In the genomic region with DNA sequence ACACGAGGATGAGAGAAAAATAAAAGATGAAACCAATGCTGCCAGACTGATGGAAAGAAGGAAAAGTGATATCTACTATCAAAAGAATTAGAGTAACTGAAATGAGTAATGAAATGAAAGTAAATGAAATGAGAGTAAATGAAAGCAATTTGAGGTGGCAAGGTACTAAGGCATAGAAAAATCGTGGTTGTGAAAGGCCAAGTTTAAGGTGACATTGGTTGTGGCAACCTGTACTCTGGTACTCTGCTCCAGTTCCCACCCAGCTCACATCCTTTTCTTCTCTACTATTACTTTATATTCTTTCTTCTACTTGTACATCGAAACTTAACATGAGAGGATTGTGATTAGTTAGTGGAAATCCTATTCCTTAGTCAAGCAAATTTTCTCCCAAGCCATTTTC, we compare ENCODE assay signal across 15 cellular contexts. TPM values are rescaled to one million over a fixed set of nuclear protein-coding genes. Genes with fewer than 3 reads are reported as not detected.
DNase-seq lines count a peak whose midpoint lies in the region; ATAC-seq and TF ChIP-seq lines count a peak whose summit lies in the region.
"Had no signal": no experiment of that assay in that cellular context is flagged by ENCODE, and none has a peak within 500 bp of the region (broad histone marks: within the 10 kb centered on the region; RNA-seq: fewer than 3 reads in every experiment).

No MANE protein-coding gene starts in this region.

- WGBS in esophagus muscularis mucosa = 92% methylated on average over 3 of the region's 3 CpGs

- peak overlapping the region; percentile 77 for H3K27ac Mint-ChIP-seq in activated T-cell treated with anti-CD3 and anti-CD28 coated beads, Interleukin-2, amount 50 U/mL, for 72 hours
- H3K27ac Mint-ChIP-seq in CD8-positive, alpha-beta T cell = peak overlapping the region; percentile 37
- no peak overlapping the region for H3K27ac Mint-ChIP-seq in activated T-helper 17 cell treated with anti-CD3 and anti-CD28 coated beads, Interleukin-2, amount 50 U/mL, for 72 hours
- no peak overlapping the region for H3K27ac Mint-ChIP-seq in stimulated activated effector memory CD8-positive, alpha-beta T cell treated with anti-CD3 and anti-CD28 coated beads, Interleukin-12 subunit alpha, Interleukin-12 subunit beta, amount 100 ng/mL, for 72 hours
- H3K27ac Mint-ChIP-seq in Calu3 (ENCODE audit: unreplicated experiment) = no peak overlapping the region
- H3K27ac Mint-ChIP-seq: B cell had no signal

- TF ChIP-seq CTCF in CD8-positive, alpha-beta T cell (IDR thresholded peaks at IDR 0.05) = no peak
- no peak for TF ChIP-seq CTCF in Calu3 (IDR thresholded peaks at IDR 0.05; ENCODE audit: unreplicated experiment)
- TF ChIP-seq CTCF in esophagus muscularis mucosa (IDR thresholded peaks at IDR 0.05) = no peak

- H3K27me3 ChIP-seq in CD8-positive, alpha-beta T cell (ENCODE audit: insufficient read depth, low read length) = no peaks in the 10 kb centered on the region
- no peaks in the 10 kb centered on the region for H3K27me3 ChIP-seq in esophagus muscularis mucosa
- H3K27me3 ChIP-seq: BLaER1 treated with 17β-estradiol and CSF1 and Interleukin-3, amounts not matched to agents 10 nM and 100 nM had no signal

- TF ChIP-seq POLR2A in esophagus muscularis mucosa (IDR thresholded peaks at IDR 0.05; ENCODE audit: low read depth) = no peak

- ATAC-seq in activated T-cell treated with anti-CD3 and anti-CD28 coated beads, Interleukin-2, amount 50 U/mL, for 72 hours (replicated peaks in 1 of 2) = peak in 1 of 2 donors; percentile 40
- ATAC-seq in CD8-positive, alpha-beta T cell = no peak
- peak; percentile 81 for ATAC-seq in activated T-helper 17 cell treated with anti-CD3 and anti-CD28 coated beads, Interleukin-2, amount 50 U/mL, for 72 hours (replicated peaks)
- peak; percentile 58 for ATAC-seq in stimulated activated effector memory CD8-positive, alpha-beta T cell treated with anti-CD3 and anti-CD28 coated beads, Interleukin-12 subunit alpha, Interleukin-12 subunit beta, amount 100 ng/mL, for 72 hours

- intact Hi-C loops in CD8-positive, alpha-beta T cell (cut with DNase I, micrococcal nuclease) = no loop called here
- intact Hi-C loops in Calu3 (cut with micrococcal nuclease; ENCODE audit: unreplicated experiment) (no loop called here), esophagus muscularis mucosa (cut with DNase I) (no loop called here)

- peak overlapping the region in 1 of 2 donors; percentile 43 for H3K4me3 Mint-ChIP-seq in activated T-cell treated with anti-CD3 and anti-CD28 coated beads, Interleukin-2, amount 50 U/mL, for 72 hours
- H3K4me3 Mint-ChIP-seq in CD8-positive, alpha-beta T cell = no peak overlapping the region
- H3K4me3 Mint-ChIP-seq in activated T-helper 17 cell treated with anti-CD3 and anti-CD28 coated beads, Interleukin-2, amount 50 U/mL, for 72 hours = no peak overlapping the region
- H3K4me3 Mint-ChIP-seq in stimulated activated effector memory CD8-positive, alpha-beta T cell treated with anti-CD3 and anti-CD28 coated beads, Interleukin-12 subunit alpha, Interleukin-12 subunit beta, amount 100 ng/mL, for 72 hours = no peak overlapping the region
- H3K4me3 Mint-ChIP-seq in Calu3 (ENCODE audit: low read depth, unreplicated experiment) = no peak overlapping the region
- H3K4me3 Mint-ChIP-seq: B cell; CD8-positive, alpha-beta memory T cell; IgD-negative memory B cell had no signal

- H3K4me1 ChIP-seq in CD8-positive, alpha-beta T cell (ENCODE audit: insufficient read depth, low read length) = no peaks in the 10 kb centered on the region
- peaks cover 0 to 8% (median 0%) of the 10 kb centered on the region in 4 donors for H3K4me1 ChIP-seq in esophagus muscularis mucosa
- H3K4me1 ChIP-seq: HAP-1 had no signal

- H3K36me3 Mint-ChIP-seq in activated T-cell treated with anti-CD3 and anti-CD28 coated beads, Interleukin-2, amount 50 U/mL, for 72 hours (ENCODE audit: insufficient read depth in 2 of 2) = peaks cover 49 to 72% of the 10 kb centered on the region in 2 donors
- peaks cover 76% of the 10 kb centered on the region for H3K36me3 Mint-ChIP-seq in CD8-positive, alpha-beta T cell
- peaks cover 79% of the 10 kb centered on the region for H3K36me3 Mint-ChIP-seq in activated T-helper 17 cell treated with anti-CD3 and anti-CD28 coated beads, Interleukin-2, amount 50 U/mL, for 72 hours (ENCODE audit: low read depth)
- peaks cover 18% of the 10 kb centered on the region for H3K36me3 Mint-ChIP-seq in stimulated activated effector memory CD8-positive, alpha-beta T cell treated with anti-CD3 and anti-CD28 coated beads, Interleukin-12 subunit alpha, Interleukin-12 subunit beta, amount 100 ng/mL, for 72 hours
- H3K36me3 Mint-ChIP-seq in Calu3 (ENCODE audit: insufficient read depth, unreplicated experiment) = peaks cover 6% of the 10 kb centered on the region

- H3K4me3 ChIP-seq in CD8-positive, alpha-beta T cell (ENCODE audit: low read depth, low read length) = no peak overlapping the region
- H3K4me3 ChIP-seq in esophagus muscularis mucosa = no peak overlapping the region
- H3K4me3 ChIP-seq: GM23248, HAP-1 had no signal

- H3K36me3 ChIP-seq in CD8-positive, alpha-beta T cell (ENCODE audit: insufficient read depth, low read length) = peaks cover 4% of the 10 kb centered on the region
- peaks cover 0 to 27% (median 4%) of the 10 kb centered on the region in 4 donors for H3K36me3 ChIP-seq in esophagus muscularis mucosa

- peaks cover 13 to 19% of the 10 kb centered on the region in 2 donors for H3K9me3 Mint-ChIP-seq in activated T-cell treated with anti-CD3 and anti-CD28 coated beads, Interleukin-2, amount 50 U/mL, for 72 hours
- peaks cover 31% of the 10 kb centered on the region for H3K9me3 Mint-ChIP-seq in CD8-positive, alpha-beta T cell
- H3K9me3 Mint-ChIP-seq in activated T-helper 17 cell treated with anti-CD3 and anti-CD28 coated beads, Interleukin-2, amount 50 U/mL, for 72 hours = peaks cover 13% of the 10 kb centered on the region
- H3K9me3 Mint-ChIP-seq in stimulated activated effector memory CD8-positive, alpha-beta T cell treated with anti-CD3 and anti-CD28 coated beads, Interleukin-12 subunit alpha, Interleukin-12 subunit beta, amount 100 ng/mL, for 72 hours = peaks cover 16% of the 10 kb centered on the region
- H3K9me3 Mint-ChIP-seq in Calu3 (ENCODE audit: low read depth, unreplicated experiment) = peaks cover 21% of the 10 kb centered on the region

- DNase-seq in activated T-cell treated with anti-CD3 and anti-CD28 coated beads, Interleukin-2, amount 50 U/mL, for 72 hours = no peak
- no peak for DNase-seq in activated T-cell treated with anti-CD3 and anti-CD28 coated beads for 4 hours
- no peak for DNase-seq in CD8-positive, alpha-beta T cell
- DNase-seq in stimulated activated effector memory CD8-positive, alpha-beta T cell treated with anti-CD3 and anti-CD28 coated beads, Interleukin-12 subunit alpha, Interleukin-12 subunit beta, amount 100 ng/mL, for 72 hours (ENCODE audit: low spot score in 2 of 2) = no peak
- DNase-seq in SK-N-DZ (ENCODE audit: low spot score) = no peak
- no peak for DNase-seq in Calu3
- no peak for DNase-seq in esophagus muscularis mucosa (ENCODE audit: extremely low spot score)
- DNase-seq: CD8-positive, alpha-beta memory T cell; COR-L47; GM23248 had no signal

- no peaks in the 10 kb centered on the region for H3K9me3 ChIP-seq in CD8-positive, alpha-beta T cell (ENCODE audit: low read length)
- peaks cover 0 to 15% (median 7%) of the 10 kb centered on the region in 4 donors for H3K9me3 ChIP-seq in esophagus muscularis mucosa

- peaks cover 40% of the 10 kb centered on the region for H3K4me1 Mint-ChIP-seq in activated T-cell treated with anti-CD3 and anti-CD28 coated beads, Interleukin-2, amount 50 U/mL, for 72 hours (ENCODE audit: low read depth)
- peaks cover 29% of the 10 kb centered on the region for H3K4me1 Mint-ChIP-seq in CD8-positive, alpha-beta T cell (ENCODE audit: low read depth)
- peaks cover 21% of the 10 kb centered on the region for H3K4me1 Mint-ChIP-seq in activated T-helper 17 cell treated with anti-CD3 and anti-CD28 coated beads, Interleukin-2, amount 50 U/mL, for 72 hours
- H3K4me1 Mint-ChIP-seq in stimulated activated effector memory CD8-positive, alpha-beta T cell treated with anti-CD3 and anti-CD28 coated beads, Interleukin-12 subunit alpha, Interleukin-12 subunit beta, amount 100 ng/mL, for 72 hours = peaks cover 27% of the 10 kb centered on the region
- H3K4me1 Mint-ChIP-seq in Calu3 (ENCODE audit: low read depth, unreplicated experiment) = peaks cover 15% of the 10 kb centered on the region

- no peak overlapping the region for H3K27ac ChIP-seq in CD8-positive, alpha-beta T cell (ENCODE audit: low read depth, low read length)
- H3K27ac ChIP-seq in esophagus muscularis mucosa (replicated peaks in 1 of 4) = no peak overlapping the region
- H3K27ac ChIP-seq: BLaER1 treated with 17β-estradiol and CSF1 and Interleukin-3, amounts not matched to agents 10 nM and 100 nM; GM23248 had no signal

- CTCF ChIA-PET in CD8-positive, alpha-beta T cell (lab: Charles Lee) = no interaction called here
- CTCF ChIA-PET in Calu3 (lab: Charles Lee) = no interaction called here

- no peaks in the 10 kb centered on the region for H3K27me3 Mint-ChIP-seq in activated T-cell treated with anti-CD3 and anti-CD28 coated beads, Interleukin-2, amount 50 U/mL, for 72 hours (ENCODE audit: low read depth)
- H3K27me3 Mint-ChIP-seq in CD8-positive, alpha-beta T cell (ENCODE audit: low read depth) = no peaks in the 10 kb centered on the region
- no peaks in the 10 kb centered on the region for H3K27me3 Mint-ChIP-seq in activated T-helper 17 cell treated with anti-CD3 and anti-CD28 coated beads, Interleukin-2, amount 50 U/mL, for 72 hours
- no peaks in the 10 kb centered on the region for H3K27me3 Mint-ChIP-seq in Calu3 (ENCODE audit: unreplicated experiment)
- H3K27me3 Mint-ChIP-seq: B cell; CD8-positive, alpha-beta memory T cell; IgD-negative memory B cell had no signal

- no TSS peak for BruUV-seq in Calu3 (replicated peaks; lab: Mats Ljungman, UMichigan)

- POLR2A ChIA-PET in CD8-positive, alpha-beta T cell (lab: Charles Lee) = no interaction called here

- no peak for TF ChIP-seq EP300 in esophagus muscularis mucosa (IDR thresholded peaks at IDR 0.05)

RNA-seq across cellular contexts. Expression of gene RFX7, which starts 10.1 kb away (rescaled TPM):
- total RNA-seq in activated T-cell treated with anti-CD3 and anti-CD28 coated beads, Interleukin-2, amount 50 U/mL, for 72 hours = 10 to 100 TPM; 37.3 to 44.4 TPM
- 10 to 100 TPM; 21.3 to 23.1 TPM for total RNA-seq in CD8-positive, alpha-beta T cell
- total RNA-seq in activated T-helper 17 cell treated with anti-CD3 and anti-CD28 coated beads, Interleukin-2, amount 50 U/mL, for 72 hours = 10 to 100 TPM; 33.8 to 36.2 TPM
- polyA plus RNA-seq in SK-N-DZ (2014; cell fraction: cytosol; rRNA removed) = 8.2 and 8.7 TPM in 2 replicates
- 11.5 and 15.4 TPM in 2 replicates for polyA plus RNA-seq in SK-N-DZ (2014; cell fraction: nucleus; rRNA removed)
- total RNA-seq in Calu3 (2022) (28.3 and 31.4 TPM in 2 replicates), esophagus muscularis mucosa (1 to 10 TPM; 5.4 to 8.3 (median 6.7) TPM)

Comparison
In these comparisons a context has a peak if more than half of its experiments do, and no peak if none do; other contexts are left out.
1. H3K27ac Mint-ChIP-seq: peak in activated T-cell treated with anti-CD3 and anti-CD28 coated beads, Interleukin-2, amount 50 U/mL, for 72 hours (single experiment) and CD8-positive, alpha-beta T cell (single experiment); none in activated T-helper 17 cell treated with anti-CD3 and anti-CD28 coated beads, Interleukin-2, amount 50 U/mL, for 72 hours (single experiment), stimulated activated effector memory CD8-positive, alpha-beta T cell treated with anti-CD3 and anti-CD28 coated beads, Interleukin-12 subunit alpha, Interleukin-12 subunit beta, amount 100 ng/mL, for 72 hours (single experiment) and Calu3 (single experiment).